In the genomic region with DNA sequence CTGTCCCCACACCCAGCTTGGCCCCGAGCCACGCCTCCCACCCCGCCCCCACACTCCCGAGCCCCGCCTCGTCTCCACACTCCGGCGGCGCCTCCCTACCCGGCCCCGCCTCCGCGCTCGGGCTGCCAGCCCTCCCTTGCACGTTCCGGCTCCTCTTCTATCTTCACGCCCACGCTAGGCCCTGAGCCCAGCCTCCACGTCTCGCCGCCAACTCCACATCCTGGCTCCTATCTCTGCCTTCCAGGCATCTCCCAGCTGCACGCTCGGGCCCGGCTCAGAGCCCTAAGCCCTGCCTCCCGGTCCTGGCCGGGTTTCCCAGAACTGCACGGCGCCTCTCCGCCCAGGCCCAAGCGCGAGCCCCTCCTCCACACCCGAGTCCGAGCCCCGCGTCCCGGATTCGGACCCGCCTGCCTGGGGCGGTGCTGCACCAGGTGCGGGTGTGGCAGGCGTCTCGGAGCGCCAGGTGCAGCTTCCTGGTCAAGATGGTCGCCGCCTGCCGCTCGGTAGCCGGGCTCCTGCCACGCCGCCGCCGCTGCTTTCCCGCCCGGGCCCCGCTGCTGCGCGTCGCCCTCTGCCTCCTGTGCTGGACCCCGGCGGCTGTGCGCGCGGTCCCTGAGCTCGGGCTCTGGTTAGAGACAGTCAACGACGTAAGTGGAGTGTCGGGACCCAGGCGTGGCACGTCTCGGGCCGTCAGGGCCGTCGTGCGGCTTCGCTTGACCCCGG, we compare ENCODE assay signal across 8 cellular contexts. TPM values are rescaled to one million over a fixed set of nuclear protein-coding genes. Genes with fewer than 3 reads are reported as not detected.
DNase-seq lines count a peak whose midpoint lies in the region; ATAC-seq, FAIRE-seq and TF ChIP-seq lines count a peak whose summit lies in the region.

TMEM87B (plus strand) TSS at position 160 of the 723 bp plus-strand sequence; CDS start at position 483, 323 bp downstream.

- H3K9me3 Mint-ChIP-seq in Caco-2 (ENCODE audit: unreplicated experiment) (no peaks in the 10 kb centered on the region), endodermal cell (peaks cover 5% of the 10 kb centered on the region), mesothelial cell of epicardium (no peaks in the 10 kb centered on the region)

- H3K4me1 ChIP-seq in Caco-2 (peaks cover 13% of the 10 kb centered on the region), endodermal cell (ENCODE audit: control insufficient read depth, insufficient read depth, low read length) (peaks cover 4% of the 10 kb centered on the region)

- intact Hi-C loops in Caco-2 (cut with micrococcal nuclease; ENCODE audit: unreplicated experiment): loop anchor here (2.0 kb wide), 1 partner anchor 108 kb away; no protein-coding TSS in a partner anchor

- peak in 1 of 2 experiments; percentile 93 for DNase-seq in Caco-2
- peak; percentile 80 for DNase-seq in HTR-8/SVneo (ENCODE audit: insufficient read length, low spot score)
- peak; percentile 99 for DNase-seq in NOMO-1 treated with DMSO at 0.1 percent for 48 hours (lab: John Stamatoyannopoulos, UW; ENCODE audit: unreplicated experiment)
- DNase-seq in activated CD8-positive, alpha-beta memory T cell treated with anti-CD3 and anti-CD28 coated beads for 48 hours (ENCODE audit: low read depth in 2 of 3, low spot score in 2 of 3): peak; percentile 90 to 94 (median 90)
- peak; percentile 100 for DNase-seq in endodermal cell
- peak; percentile 98 to 99 for DNase-seq in mesothelial cell of epicardium (ENCODE audit: low spot score in 2 of 2, unreplicated experiment in 2 of 2)
- DNase-seq in stimulated activated CD8-positive, alpha-beta memory T cell treated with anti-CD3 and anti-CD28 coated beads, Interleukin-2, amount 100 ng/mL, for 1 hour (ENCODE audit: low read depth in 2 of 2): peak; percentile 95 to 98

- 0 to 1% methylated on average over 28 to 76 of the region's 76 CpGs for WGBS in endodermal cell (ENCODE audit: insufficient coverage in 1 of 2, insufficient read length in 1 of 2), 2 experiments

- H3K4me3 ChIP-seq in Caco-2 (ENCODE audit: low read depth, low read length) (peak within 1 kb of the TSS; percentile 87), endodermal cell (ENCODE audit: low read length) (peak within 1 kb of the TSS; percentile 88)

- TF ChIP-seq CTCF in Caco-2 (IDR thresholded peaks at IDR 0.05; ENCODE audit: insufficient read depth in 1 of 2, low read depth in 1 of 2, low read length in 1 of 2, severe bottlenecking in 1 of 2, unreplicated experiment in 1 of 2) (no peak), endodermal cell (conservative IDR thresholded peaks at IDR 0.05) (no peak), mesothelial cell of epicardium (IDR thresholded peaks at IDR 0.05; ENCODE audit: unreplicated experiment) (no peak)

- CTCF ChIA-PET in Caco-2 (lab: Charles Lee): interaction anchor here (1.0 to 1.5 kb wide), 4 partner anchors 68 to 168 kb away, joined by 4 to 12 read pairs (median 8); partner anchors contain the start of gene MERTK

- H3K4me1 Mint-ChIP-seq in Caco-2 (ENCODE audit: low read depth, unreplicated experiment) (peaks cover 14% of the 10 kb centered on the region), endodermal cell (peaks cover 20% of the 10 kb centered on the region), mesothelial cell of epicardium (peaks cover 38% of the 10 kb centered on the region)

- H3K9me3 ChIP-seq in Caco-2: no peaks in the 10 kb centered on the region
- H3K9me3 ChIP-seq in endodermal cell (ENCODE audit: control insufficient read depth, low read length): peaks cover 4% of the 10 kb centered on the region

- peak; percentile 52 for ATAC-seq in GM21367 (IDR thresholded peaks at IDR 0.05; ENCODE audit: unreplicated experiment)

- FAIRE-seq in HTR-8/SVneo (lab: Jason Lieb, UNC): peak; percentile 86

- H3K36me3 ChIP-seq in Caco-2 (ENCODE audit: control insufficient read depth, insufficient read depth, low read length): no peaks in the 10 kb centered on the region
- H3K36me3 ChIP-seq in endodermal cell (ENCODE audit: control insufficient read depth, insufficient read depth, low read length): peaks cover 4% of the 10 kb centered on the region

- POLR2A ChIA-PET in Caco-2 (lab: Charles Lee): interaction anchor here (0.6 to 1.6 kb wide), 4 partner anchors 157 to 536 kb away, joined by 3 to 17 read pairs (median 4); partner anchors contain the start of gene MERTK

- peak within 1 kb of the TSS; percentile 72 for H3K27ac Mint-ChIP-seq in Caco-2 (ENCODE audit: unreplicated experiment)
- peak within 1 kb of the TSS; percentile 93 for H3K27ac Mint-ChIP-seq in endodermal cell
- H3K27ac Mint-ChIP-seq in mesothelial cell of epicardium: peak within 1 kb of the TSS; percentile 99

- H3K27me3 ChIP-seq in Caco-2 (replicated peaks; ENCODE audit: control insufficient read depth, insufficient read depth, low read length) (no peaks in the 10 kb centered on the region), endodermal cell (ENCODE audit: control insufficient read depth, insufficient read depth, low read length, poor library complexity, severe bottlenecking) (no peaks in the 10 kb centered on the region)

- BruUV-seq in Caco-2 (replicated peaks; lab: Mats Ljungman, UMichigan): no TSS peak

- peak within 1 kb of the TSS; percentile 60 for H3K9ac ChIP-seq in endodermal cell (ENCODE audit: extremely low read depth, low read length, poor library complexity, severe bottlenecking)

- H3K36me3 Mint-ChIP-seq in Caco-2 (ENCODE audit: insufficient read depth, unreplicated experiment) (peaks cover 19% of the 10 kb centered on the region), endodermal cell (ENCODE audit: low read depth) (peaks cover 13% of the 10 kb centered on the region), mesothelial cell of epicardium (peaks cover 14% of the 10 kb centered on the region)

- peak within 1 kb of the TSS; percentile 85 for H3K4me3 Mint-ChIP-seq in Caco-2 (ENCODE audit: unreplicated experiment)
- H3K4me3 Mint-ChIP-seq in endodermal cell: peak within 1 kb of the TSS; percentile 83
- peak within 1 kb of the TSS; percentile 97 for H3K4me3 Mint-ChIP-seq in mesothelial cell of epicardium

- H3K27me3 Mint-ChIP-seq in Caco-2 (ENCODE audit: insufficient read depth, unreplicated experiment) (no peaks in the 10 kb centered on the region), endodermal cell (ENCODE audit: insufficient read depth) (no peaks in the 10 kb centered on the region), mesothelial cell of epicardium (ENCODE audit: low read depth) (no peaks in the 10 kb centered on the region)

- H3K27ac ChIP-seq in endodermal cell (ENCODE audit: low read depth, low read length): peak within 1 kb of the TSS; percentile 83

RNA-seq across cellular contexts. Expression of gene TMEM87B, which starts in this region (rescaled TPM):
- total RNA-seq in Caco-2 (2022): 16.3 and 17.1 TPM in 2 replicates
- 10 to 100 TPM; 20.2 to 22.3 TPM for total RNA-seq in endodermal cell
- polyA plus RNA-seq in endodermal cell (2013, experiment 1 of 2): 12.8 TPM
- polyA plus RNA-seq in endodermal cell (2013, experiment 2 of 2): 14.4 TPM
- total RNA-seq in mesothelial cell of epicardium: 19.4 to 22.8 TPM (median 20.0 TPM) in 3 replicates
